In genomic region chr5:72925336-72926010, GRCh38 we compare ENCODE assay signal across 26 cellular contexts.
"Had no signal": no experiment of that assay in that cellular context is flagged by ENCODE, and none has a peak within 500 bp of the region (broad histone marks: within the 10 kb centered on the region; RNA-seq: fewer than 3 reads in every experiment).

No MANE protein-coding gene starts in this region.

- H3K27me3 ChIP-seq: heart left ventricle, ovary, right atrium auricular region, right lobe of liver, thyroid gland, transverse colon, upper lobe of right lung had no signal

- H3K4me3 Mint-ChIP-seq: immature natural killer cell; naive thymus-derived CD4-positive, alpha-beta T cell; natural killer cell treated with Interleukin-12 subunit alpha and Interleukin-12 subunit beta and Interleukin-15 and Interleukin-18, amount 100 ng/mL, for 72 hours; stimulated activated naive B cell treated with anti-CD40 and anti-IgM and Interleukin-4, amounts not matched to agents 10 μg/mL and 1 μg/mL and 100 μg/mL, for 72 hours; stimulated activated naive CD8-positive, alpha-beta T cell treated with anti-CD3 and anti-CD28 coated beads, Interleukin-15, Interleukin-2, amounts not matched to agents 100 ng/mL and 50 ng/mL, for 24 hours had no signal

- H3K4me1 Mint-ChIP-seq: immature natural killer cell; naive thymus-derived CD4-positive, alpha-beta T cell; stimulated activated naive B cell treated with anti-CD40 and anti-IgM and Interleukin-4, amounts not matched to agents 10 μg/mL and 1 μg/mL and 100 μg/mL, for 72 hours had no signal

- H3K27ac ChIP-seq: heart left ventricle, left ventricle myocardium inferior, ovary, right atrium auricular region, right lobe of liver, thyroid gland, transverse colon, upper lobe of right lung had no signal

- H3K9me3 ChIP-seq: heart left ventricle, left ventricle myocardium inferior, mucosa of descending colon, ovary, right atrium auricular region, right lobe of liver, thyroid gland, transverse colon, upper lobe of right lung had no signal

- ATAC-seq: heart left ventricle; mucosa of descending colon; naive thymus-derived CD4-positive, alpha-beta T cell; stimulated activated naive B cell treated with anti-CD40 and anti-IgM and Interleukin-4, amounts not matched to agents 10 μg/mL and 1 μg/mL and 100 μg/mL, for 72 hours; upper lobe of right lung had no signal

- H3K36me3 ChIP-seq: heart left ventricle, left ventricle myocardium inferior, ovary, right atrium auricular region, right lobe of liver, thyroid gland, transverse colon, upper lobe of right lung had no signal

- H3K36me3 Mint-ChIP-seq: immature natural killer cell; natural killer cell treated with Interleukin-12 subunit alpha and Interleukin-12 subunit beta and Interleukin-15 and Interleukin-18, amount 100 ng/mL, for 72 hours had no signal

- DNase-seq: heart left ventricle; hypothalamus; immature natural killer cell; kidney; left ventricle myocardium inferior; mesendoderm; midbrain; mucosa of descending colon; naive thymus-derived CD4-positive, alpha-beta T cell; ovary; right lobe of liver; stimulated activated CD4-positive, alpha-beta T cell treated with anti-CD3 and anti-CD28 coated beads, Interleukin-12 subunit alpha, Interleukin-12 subunit beta, amount 100 ng/mL, for 4 hours; stimulated activated CD4-positive, alpha-beta T cell treated with anti-CD3 and anti-CD28 coated beads, Interleukin-15, amount 100 ng/mL, for 24 hours; stimulated activated CD4-positive, alpha-beta T cell treated with anti-CD3 and anti-CD28 coated beads, Interleukin-2, amount 100 ng/mL, for 24 hours; stimulated activated CD4-positive, alpha-beta T cell treated with anti-CD3 and anti-CD28 coated beads, Interleukin-4, amount 100 ng/mL, for 1 hour; stimulated activated naive B cell treated with anti-CD40 and anti-IgM and Interleukin-4, amounts not matched to agents 10 μg/mL and 1 μg/mL and 100 μg/mL, for 72 hours; substantia nigra; thyroid gland; transverse colon; upper lobe of right lung had no signal

- H3K4me2 ChIP-seq: smooth muscle cell had no signal

- H3K4me3 ChIP-seq: heart left ventricle, left ventricle myocardium inferior, lung, mucosa of descending colon, ovary, right atrium auricular region, right lobe of liver, smooth muscle cell, thyroid gland, transverse colon, upper lobe of right lung had no signal

- H3K27me3 Mint-ChIP-seq: progenitor cell of endocrine pancreas; stimulated activated naive CD8-positive, alpha-beta T cell treated with anti-CD3 and anti-CD28 coated beads, Interleukin-15, Interleukin-2, amounts not matched to agents 100 ng/mL and 50 ng/mL, for 24 hours had no signal

- H3K4me1 ChIP-seq: left ventricle myocardium inferior, right atrium auricular region, right lobe of liver had no signal

- H3K9me3 Mint-ChIP-seq: natural killer cell treated with Interleukin-12 subunit alpha and Interleukin-12 subunit beta and Interleukin-15 and Interleukin-18, amount 100 ng/mL, for 72 hours; stimulated activated naive CD8-positive, alpha-beta T cell treated with anti-CD3 and anti-CD28 coated beads, Interleukin-15, Interleukin-2, amounts not matched to agents 100 ng/mL and 50 ng/mL, for 24 hours had no signal

- H3K27ac Mint-ChIP-seq: immature natural killer cell; naive thymus-derived CD4-positive, alpha-beta T cell; natural killer cell treated with Interleukin-12 subunit alpha and Interleukin-12 subunit beta and Interleukin-15 and Interleukin-18, amount 100 ng/mL, for 72 hours; progenitor cell of endocrine pancreas; stimulated activated naive B cell treated with anti-CD40 and anti-IgM and Interleukin-4, amounts not matched to agents 10 μg/mL and 1 μg/mL and 100 μg/mL, for 72 hours; stimulated activated naive CD8-positive, alpha-beta T cell treated with anti-CD3 and anti-CD28 coated beads, Interleukin-15, Interleukin-2, amounts not matched to agents 100 ng/mL and 50 ng/mL, for 24 hours had no signal
